Comparison of ENCODE assay signal across 2 cellular contexts in the genomic region with DNA sequence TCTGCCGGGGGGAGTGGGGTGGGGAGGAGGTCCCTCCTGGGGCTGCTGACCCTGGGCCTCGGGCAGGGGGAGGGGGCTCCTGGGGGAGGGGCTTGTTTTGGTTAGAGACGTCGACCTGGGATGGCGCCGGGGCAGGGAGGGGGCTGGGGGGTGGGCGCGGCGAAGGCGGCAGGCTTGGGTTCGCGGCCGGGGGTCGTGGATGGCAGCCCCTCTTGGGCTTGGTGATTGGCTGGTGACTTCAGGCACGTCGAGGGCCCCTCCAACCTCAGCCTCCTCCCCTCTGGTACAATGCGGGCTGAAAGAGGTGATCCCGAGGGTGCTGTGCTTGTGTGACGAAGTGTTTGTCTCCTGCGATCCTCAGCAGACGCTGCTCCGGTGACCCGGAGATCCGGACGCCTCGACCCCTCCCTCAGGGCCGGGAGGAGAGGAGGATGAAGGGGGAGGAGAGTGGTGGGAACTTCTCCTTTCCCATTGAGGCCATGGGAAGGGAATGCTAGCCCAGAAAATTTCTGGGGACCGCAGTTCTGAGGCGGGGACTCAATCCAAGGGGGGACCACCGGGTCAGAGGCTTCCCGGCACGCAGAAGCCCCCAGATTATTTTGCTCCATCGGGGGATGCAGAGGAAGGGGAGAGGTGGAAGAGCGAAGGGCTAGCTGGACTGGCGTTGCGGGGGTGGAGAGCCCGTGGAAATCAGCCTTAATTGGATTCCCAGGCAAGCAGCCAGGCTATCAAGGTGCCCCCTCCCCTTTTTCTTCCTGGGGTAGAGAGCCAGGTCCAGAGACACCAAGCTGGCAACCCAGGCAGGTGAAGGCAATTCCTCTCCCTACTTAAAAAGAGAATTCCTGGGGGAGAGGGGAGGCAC.
TF ChIP-seq lines count a peak whose summit lies in the region.

No MANE protein-coding gene starts in this region.

TF ChIP-seq in SK-N-SH, 30 proteins besides CTCF, POLR2A, EP300 and RAD21 (continued from another document):
- TF ChIP-seq SIN3A (IDR thresholded peaks at IDR 0.05; ENCODE audit: borderline replicate concordance, low read depth, low read length) (no peak), MXI1 (IDR thresholded peaks at IDR 0.05; ENCODE audit: low read depth, low read length) (no peak)
- TF ChIP-seq, protein P1, sequence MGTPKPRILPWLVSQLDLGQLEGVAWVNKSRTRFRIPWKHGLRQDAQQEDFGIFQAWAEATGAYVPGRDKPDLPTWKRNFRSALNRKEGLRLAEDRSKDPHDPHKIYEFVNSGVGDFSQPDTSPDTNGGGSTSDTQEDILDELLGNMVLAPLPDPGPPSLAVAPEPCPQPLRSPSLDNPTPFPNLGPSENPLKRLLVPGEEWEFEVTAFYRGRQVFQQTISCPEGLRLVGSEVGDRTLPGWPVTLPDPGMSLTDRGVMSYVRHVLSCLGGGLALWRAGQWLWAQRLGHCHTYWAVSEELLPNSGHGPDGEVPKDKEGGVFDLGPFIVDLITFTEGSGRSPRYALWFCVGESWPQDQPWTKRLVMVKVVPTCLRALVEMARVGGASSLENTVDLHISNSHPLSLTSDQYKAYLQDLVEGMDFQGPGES (IDR thresholded peaks at IDR 0.05; ENCODE audit: low read depth, low read length): no peak
- TF ChIP-seq, protein P2, sequence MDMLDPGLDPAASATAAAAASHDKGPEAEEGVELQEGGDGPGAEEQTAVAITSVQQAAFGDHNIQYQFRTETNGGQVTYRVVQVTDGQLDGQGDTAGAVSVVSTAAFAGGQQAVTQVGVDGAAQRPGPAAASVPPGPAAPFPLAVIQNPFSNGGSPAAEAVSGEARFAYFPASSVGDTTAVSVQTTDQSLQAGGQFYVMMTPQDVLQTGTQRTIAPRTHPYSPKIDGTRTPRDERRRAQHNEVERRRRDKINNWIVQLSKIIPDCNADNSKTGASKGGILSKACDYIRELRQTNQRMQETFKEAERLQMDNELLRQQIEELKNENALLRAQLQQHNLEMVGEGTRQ (IDR thresholded peaks at IDR 0.05; ENCODE audit: borderline replicate concordance, low read depth, low read length): no peak

TF ChIP-seq in SK-N-SH treated with all-trans-retinoic acid at 6 μM for 48 hours, 23 proteins besides CTCF, POLR2A, EP300 and RAD21 (continued from another document):
- TF ChIP-seq, protein P3, sequence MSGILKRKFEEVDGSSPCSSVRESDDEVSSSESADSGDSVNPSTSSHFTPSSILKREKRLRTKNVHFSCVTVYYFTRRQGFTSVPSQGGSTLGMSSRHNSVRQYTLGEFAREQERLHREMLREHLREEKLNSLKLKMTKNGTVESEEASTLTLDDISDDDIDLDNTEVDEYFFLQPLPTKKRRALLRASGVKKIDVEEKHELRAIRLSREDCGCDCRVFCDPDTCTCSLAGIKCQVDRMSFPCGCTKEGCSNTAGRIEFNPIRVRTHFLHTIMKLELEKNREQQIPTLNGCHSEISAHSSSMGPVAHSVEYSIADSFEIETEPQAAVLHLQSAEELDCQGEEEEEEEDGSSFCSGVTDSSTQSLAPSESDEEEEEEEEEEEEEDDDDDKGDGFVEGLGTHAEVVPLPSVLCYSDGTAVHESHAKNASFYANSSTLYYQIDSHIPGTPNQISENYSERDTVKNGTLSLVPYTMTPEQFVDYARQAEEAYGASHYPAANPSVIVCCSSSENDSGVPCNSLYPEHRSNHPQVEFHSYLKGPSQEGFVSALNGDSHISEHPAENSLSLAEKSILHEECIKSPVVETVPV (CRISPR knock-in tag; IDR thresholded peaks at IDR 0.05): no peak
- TF ChIP-seq ZC3H10 (CRISPR knock-in tag; IDR thresholded peaks at IDR 0.05): no peak
- no peak for TF ChIP-seq GLIS3 (CRISPR knock-in tag; IDR thresholded peaks at IDR 0.05)
- TF ChIP-seq, protein P4, sequence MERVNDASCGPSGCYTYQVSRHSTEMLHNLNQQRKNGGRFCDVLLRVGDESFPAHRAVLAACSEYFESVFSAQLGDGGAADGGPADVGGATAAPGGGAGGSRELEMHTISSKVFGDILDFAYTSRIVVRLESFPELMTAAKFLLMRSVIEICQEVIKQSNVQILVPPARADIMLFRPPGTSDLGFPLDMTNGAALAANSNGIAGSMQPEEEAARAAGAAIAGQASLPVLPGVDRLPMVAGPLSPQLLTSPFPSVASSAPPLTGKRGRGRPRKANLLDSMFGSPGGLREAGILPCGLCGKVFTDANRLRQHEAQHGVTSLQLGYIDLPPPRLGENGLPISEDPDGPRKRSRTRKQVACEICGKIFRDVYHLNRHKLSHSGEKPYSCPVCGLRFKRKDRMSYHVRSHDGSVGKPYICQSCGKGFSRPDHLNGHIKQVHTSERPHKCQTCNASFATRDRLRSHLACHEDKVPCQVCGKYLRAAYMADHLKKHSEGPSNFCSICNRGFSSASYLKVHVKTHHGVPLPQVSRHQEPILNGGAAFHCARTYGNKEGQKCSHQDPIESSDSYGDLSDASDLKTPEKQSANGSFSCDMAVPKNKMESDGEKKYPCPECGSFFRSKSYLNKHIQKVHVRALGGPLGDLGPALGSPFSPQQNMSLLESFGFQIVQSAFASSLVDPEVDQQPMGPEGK (CRISPR knock-in tag; IDR thresholded peaks at IDR 0.05; ENCODE audit: borderline replicate concordance): no peak
- TF ChIP-seq SNAI2 (CRISPR knock-in tag; IDR thresholded peaks at IDR 0.05): no peak
- TF ChIP-seq, protein P5, sequence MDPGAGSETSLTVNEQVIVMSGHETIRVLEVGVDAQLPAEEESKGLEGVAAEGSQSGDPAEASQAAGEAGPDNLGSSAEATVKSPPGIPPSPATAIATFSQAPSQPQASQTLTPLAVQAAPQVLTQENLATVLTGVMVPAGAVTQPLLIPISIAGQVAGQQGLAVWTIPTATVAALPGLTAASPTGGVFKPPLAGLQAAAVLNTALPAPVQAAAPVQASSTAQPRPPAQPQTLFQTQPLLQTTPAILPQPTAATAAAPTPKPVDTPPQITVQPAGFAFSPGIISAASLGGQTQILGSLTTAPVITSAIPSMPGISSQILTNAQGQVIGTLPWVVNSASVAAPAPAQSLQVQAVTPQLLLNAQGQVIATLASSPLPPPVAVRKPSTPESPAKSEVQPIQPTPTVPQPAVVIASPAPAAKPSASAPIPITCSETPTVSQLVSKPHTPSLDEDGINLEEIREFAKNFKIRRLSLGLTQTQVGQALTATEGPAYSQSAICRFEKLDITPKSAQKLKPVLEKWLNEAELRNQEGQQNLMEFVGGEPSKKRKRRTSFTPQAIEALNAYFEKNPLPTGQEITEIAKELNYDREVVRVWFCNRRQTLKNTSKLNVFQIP (CRISPR knock-in tag; IDR thresholded peaks at IDR 0.05; ENCODE audit: borderline replicate concordance, low read depth): no peak
- TF ChIP-seq ZNF8 (CRISPR knock-in tag; IDR thresholded peaks at IDR 0.05): no peak
TF ChIP-seq in SK-N-SH treated with all-trans-retinoic acid at 6 μM for 48 hours: peak in this region for 0.
